Comparison of ENCODE assay signal across 12 cellular contexts in genomic region chr2:205197468-205198129, GRCh38.
DNase-seq lines count a peak whose midpoint lies in the region; ATAC-seq, FAIRE-seq and TF ChIP-seq lines count a peak whose summit lies in the region.
"Had no signal": no experiment of that assay in that cellular context is flagged by ENCODE, and none has a peak within 500 bp of the region (broad histone marks: within the 10 kb centered on the region; RNA-seq: fewer than 3 reads in every experiment).

No MANE protein-coding gene starts in this region.

- CTCF ChIA-PET in endothelial cell of umbilical vein (lab: Charles Lee), result interaction anchor here (0.6 to 1.7 kb wide), 6 partner anchors 23 to 1063 kb away, joined by 3 to 8 read pairs (median 4); no protein-coding TSS in a partner anchor

- no peak for DNase-seq in left ventricle myocardium inferior
- no peak for DNase-seq in right atrium auricular region (ENCODE audit: low spot score)
- peak; percentile 72 for DNase-seq in NCI-H1105 treated with DMSO at 0.1 percent for 48 hours (lab: John Stamatoyannopoulos, UW)
- no peak for DNase-seq in endothelial cell of umbilical vein (ENCODE audit: low read depth, low spot score)
- DNase-seq in stimulated activated CD4-positive, alpha-beta T cell treated with anti-CD3 and anti-CD28 coated beads, Interleukin-4, amount 100 ng/mL, for 24 hours, result peak; percentile 11
- DNase-seq in NCI-H1930 (lab: John Stamatoyannopoulos, UW), result no peak
- DNase-seq: activated CD8-positive, alpha-beta memory T cell treated with anti-CD3 and anti-CD28 coated beads for 24 hours; mesendoderm; NCI-H1436 treated with DMSO at 0.1 percent for 48 hours; testis had no signal

- no peaks in the 10 kb centered on the region for H4K20me1 ChIP-seq in endothelial cell of umbilical vein (replicated peaks; ENCODE audit: control insufficient read depth, extremely low read depth, insufficient read depth, low read length)

- POLR2A ChIA-PET in endothelial cell of umbilical vein (lab: Charles Lee), result no interaction called here

- intact Hi-C loops in left ventricle myocardium inferior (cut with micrococcal nuclease) (no loop called here), endothelial cell of umbilical vein (cut with micrococcal nuclease) (loop anchor here (2.0 to 5.0 kb wide), 2 partner anchors 485 to 1083 kb away; partner anchors contain the start of gene NRP2)

- dilution Hi-C loops in endothelial cell of umbilical vein (cut with MboI; ENCODE audit: extremely low pct_ligation_motif_present, low sequenced_read_pairs), result no loop called here

- no peaks in the 10 kb centered on the region for H3K9me1 ChIP-seq in endothelial cell of umbilical vein (replicated peaks; ENCODE audit: control insufficient read depth, extremely low read depth, insufficient read depth, low read length)

- H3K9ac ChIP-seq in endothelial cell of umbilical vein (replicated peaks; ENCODE audit: extremely low read depth, insufficient read depth, low read length), result peak overlapping the region; percentile 42

- BruUV-seq in endothelial cell of umbilical vein (replicated peaks; lab: Mats Ljungman, UMichigan), result TSS peak; percentile 95

- H3K27ac ChIP-seq in left ventricle myocardium inferior (replicated peaks) (peak overlapping the region; percentile 41), right atrium auricular region (no peak overlapping the region), endothelial cell of umbilical vein (ENCODE audit: insufficient read depth, low read depth, low read length) (peak overlapping the region; percentile 79)
- H3K27ac ChIP-seq: testis had no signal

- no peak for ATAC-seq in HG02981 (IDR thresholded peaks at IDR 0.05; ENCODE audit: unreplicated experiment)
- no peak for ATAC-seq in GM19328 (IDR thresholded peaks at IDR 0.05; ENCODE audit: unreplicated experiment)

- H3K4me1 ChIP-seq in left ventricle myocardium inferior (peaks cover 13% of the 10 kb centered on the region), right atrium auricular region (peaks cover 0 to 9% of the 10 kb centered on the region in 2 donors), endothelial cell of umbilical vein (ENCODE audit: control insufficient read depth, extremely low read depth, insufficient read depth, low read length) (peaks cover 22% of the 10 kb centered on the region)

- H3K36me3 ChIP-seq in left ventricle myocardium inferior (no peaks in the 10 kb centered on the region), right atrium auricular region (no peaks in the 10 kb centered on the region), endothelial cell of umbilical vein (ENCODE audit: control insufficient read depth in 2 of 2, extremely low read depth in 1 of 2, insufficient read depth in 2 of 2, low read length in 2 of 2) (no peaks in the 10 kb centered on the region)

- H3K27me3 ChIP-seq in left ventricle myocardium inferior (ENCODE audit: low read depth) (no peaks in the 10 kb centered on the region), right atrium auricular region (no peaks in the 10 kb centered on the region), endothelial cell of umbilical vein (ENCODE audit: control insufficient read depth in 2 of 2, insufficient read depth in 2 of 2, low read length in 2 of 2) (no peaks in the 10 kb centered on the region)
- H3K27me3 ChIP-seq: testis had no signal

- no peak for TF ChIP-seq CTCF in left ventricle myocardium inferior (IDR thresholded peaks at IDR 0.05; ENCODE audit: borderline replicate concordance)
- TF ChIP-seq CTCF in right atrium auricular region (IDR thresholded peaks at IDR 0.05), result no peak
- TF ChIP-seq CTCF in endothelial cell of umbilical vein (IDR thresholded peaks at IDR 0.05; ENCODE audit: extremely low read depth in 1 of 2, insufficient read depth in 1 of 2, low read depth in 1 of 2, low read length in 2 of 2), result no peak

- no peak for FAIRE-seq in endothelial cell of umbilical vein (lab: Jason Lieb, UNC)

- peak overlapping the region; percentile 86 for H3K4me2 ChIP-seq in endothelial cell of umbilical vein (ENCODE audit: insufficient read depth, low read length)

- H3K4me3 ChIP-seq in left ventricle myocardium inferior (no peak overlapping the region), right atrium auricular region (no peak overlapping the region), endothelial cell of umbilical vein (replicated peaks in 1 of 3; ENCODE audit: insufficient read depth in 1 of 3, low read depth in 1 of 3, low read length in 3 of 3) (peak overlapping the region in 1 of 3 experiments; percentile 15)
- H3K4me3 ChIP-seq: testis had no signal

- H3K79me2 ChIP-seq in endothelial cell of umbilical vein (ENCODE audit: control insufficient read depth, insufficient read depth, low read length), result no peaks in the 10 kb centered on the region

- TF ChIP-seq POLR2A in endothelial cell of umbilical vein (IDR thresholded peaks at IDR 0.05; ENCODE audit: low read depth, low read length), result no peak

- peak overlapping the region; percentile 76 for H2AFZ ChIP-seq in endothelial cell of umbilical vein (ENCODE audit: low read depth, low read length)

- H3K9me3 ChIP-seq in left ventricle myocardium inferior (replicated peaks) (no peaks in the 10 kb centered on the region), right atrium auricular region (no peaks in the 10 kb centered on the region), endothelial cell of umbilical vein (replicated peaks; ENCODE audit: control insufficient read depth, insufficient read depth, low read length) (no peaks in the 10 kb centered on the region)
- H3K9me3 ChIP-seq: testis had no signal

TF ChIP-seq in endothelial cell of umbilical vein, 7 proteins besides CTCF, POLR2A, EP300 and RAD21:
- TF ChIP-seq FOS (IDR thresholded peaks at IDR 0.05; ENCODE audit: borderline replicate concordance, insufficient read depth, low read length) (no peak), MYC (IDR thresholded peaks at IDR 0.05; ENCODE audit: low read depth, low read length) (no peak), EZH2 (IDR thresholded peaks at IDR 0.05; ENCODE audit: borderline replicate concordance, low read depth, low read length, severe bottlenecking) (no peak), JUN (IDR thresholded peaks at IDR 0.05; ENCODE audit: borderline replicate concordance, insufficient read depth, insufficient read length, low read depth) (no peak), POLR2AphosphoS5 (IDR thresholded peaks at IDR 0.05; ENCODE audit: insufficient read depth, low read depth, low read length) (no peak), MAX (IDR thresholded peaks at IDR 0.05; ENCODE audit: insufficient read depth, insufficient read length) (no peak), GATA2 (IDR thresholded peaks at IDR 0.05; ENCODE audit: insufficient read depth, insufficient read length, low read depth, low read length) (no peak)

Comparison
In these comparisons a context has a peak if more than half of its experiments do, and no peak if none do; other contexts are left out.
1. H3K27ac ChIP-seq: peak in left ventricle myocardium inferior (single experiment) and endothelial cell of umbilical vein (single experiment); none in right atrium auricular region (0 of 2).
2. DNase-seq: peak in NCI-H1105 treated with DMSO at 0.1 percent for 48 hours (single experiment) and stimulated activated CD4-positive, alpha-beta T cell treated with anti-CD3 and anti-CD28 coated beads, Interleukin-4, amount 100 ng/mL, for 24 hours (single experiment); none in left ventricle myocardium inferior (single experiment), right atrium auricular region (single experiment), endothelial cell of umbilical vein (single experiment) and NCI-H1930 (0 of 2).